ENCODE assay signal across 21 cellular contexts in genomic region chr11:60264644-60265043, GRCh38. TPM values are rescaled to one million over a fixed set of nuclear protein-coding genes. Genes with fewer than 3 reads are reported as not detected.
DNase-seq lines count a peak whose midpoint lies in the region; ATAC-seq and TF ChIP-seq lines count a peak whose summit lies in the region.
"Had no signal": no experiment of that assay in that cellular context is flagged by ENCODE, and none has a peak within 500 bp of the region (broad histone marks: within the 10 kb centered on the region; RNA-seq: fewer than 3 reads in every experiment).

No MANE protein-coding gene starts in this region.

- peaks cover 6% of the 10 kb centered on the region for H3K9me3 ChIP-seq in OCI-LY3 (ENCODE audit: insufficient read depth, low read length)
- H3K9me3 ChIP-seq in CD8-positive, alpha-beta T cell (ENCODE audit: low read length) = no peaks in the 10 kb centered on the region
- H3K9me3 ChIP-seq: BE2C, Caco-2 had no signal

- CTCF ChIA-PET in CD8-positive, alpha-beta T cell (lab: Charles Lee) = interaction anchor here (0.8 to 4.1 kb wide), 3 partner anchors 10 to 429 kb away, joined by 3 to 20 read pairs (median 4); no protein-coding TSS in a partner anchor
- CTCF ChIA-PET in RWPE1 (lab: Yijun Ruan, JAX) = interaction anchor here (0.6 to 2.0 kb wide), 3 partner anchors 99 to 765 kb away, joined by 3 to 7 read pairs (median 4); no protein-coding TSS in a partner anchor

- H2AFZ ChIP-seq in OCI-LY3 (ENCODE audit: low read depth, low read length) = no peak overlapping the region

- peaks cover 13% of the 10 kb centered on the region; the same call in 1 of the 2 replicates for H3K27me3 ChIP-seq in OCI-LY3 (ENCODE audit: low read depth, low read length)
- no peaks in the 10 kb centered on the region for H3K27me3 ChIP-seq in CD8-positive, alpha-beta T cell (ENCODE audit: insufficient read depth, low read length)
- H3K27me3 ChIP-seq: BE2C, BLaER1 had no signal

- H3K4me1 ChIP-seq in OCI-LY3 (ENCODE audit: low read length) = peaks cover 26% of the 10 kb centered on the region
- H3K4me1 ChIP-seq in CD8-positive, alpha-beta T cell (ENCODE audit: insufficient read depth, low read length) = no peaks in the 10 kb centered on the region
- H3K4me1 ChIP-seq: BE2C, Caco-2 had no signal

- peaks cover 68% of the 10 kb centered on the region for H3K4me1 Mint-ChIP-seq in dendritic cell treated with granulocyte-macrophage colony-stimulating factor and Interleukin-4, amounts not matched to agents 40 ng/mL and 50 ng/mL, for 4 days (ENCODE audit: low read depth)
- H3K4me1 Mint-ChIP-seq in CD8-positive, alpha-beta T cell (ENCODE audit: low read depth) = no peaks in the 10 kb centered on the region
- H3K4me1 Mint-ChIP-seq: CD4-positive, alpha-beta memory T cell; CD4-positive, CD25-positive, alpha-beta regulatory T cell had no signal

- no peak overlapping the region for H3K4me3 Mint-ChIP-seq in dendritic cell treated with granulocyte-macrophage colony-stimulating factor and Interleukin-4, amounts not matched to agents 40 ng/mL and 50 ng/mL, for 4 days
- no peak overlapping the region for H3K4me3 Mint-ChIP-seq in CD8-positive, alpha-beta T cell
- H3K4me3 Mint-ChIP-seq: CD14-positive monocyte; CD4-positive, alpha-beta memory T cell; CD4-positive, CD25-positive, alpha-beta regulatory T cell had no signal

- no peaks in the 10 kb centered on the region for H3K27me3 Mint-ChIP-seq in dendritic cell treated with granulocyte-macrophage colony-stimulating factor and Interleukin-4, amounts not matched to agents 40 ng/mL and 50 ng/mL, for 4 days
- no peaks in the 10 kb centered on the region for H3K27me3 Mint-ChIP-seq in CD8-positive, alpha-beta T cell (ENCODE audit: low read depth)

- TF ChIP-seq CTCF in OCI-LY3 (IDR thresholded peaks at IDR 0.05; ENCODE audit: low read depth, low read length) (no peak), RWPE1 (conservative IDR thresholded peaks at IDR 0.05; ENCODE audit: low read depth) (no peak)
- TF ChIP-seq CTCF in CD8-positive, alpha-beta T cell (IDR thresholded peaks at IDR 0.05) = no peak

- no peaks in the 10 kb centered on the region for H4K20me1 ChIP-seq in OCI-LY3 (ENCODE audit: insufficient read depth, low read length)
- H4K20me1 ChIP-seq: BLaER1 had no signal

- H3K36me3 ChIP-seq in OCI-LY3 (replicated peaks; ENCODE audit: low read depth, low read length) = no peaks in the 10 kb centered on the region
- no peaks in the 10 kb centered on the region for H3K36me3 ChIP-seq in CD8-positive, alpha-beta T cell (ENCODE audit: insufficient read depth, low read length)
- H3K36me3 ChIP-seq: BE2C, BLaER1 had no signal

- H3K27ac Mint-ChIP-seq in dendritic cell treated with granulocyte-macrophage colony-stimulating factor and Interleukin-4, amounts not matched to agents 40 ng/mL and 50 ng/mL, for 4 days = peak overlapping the region; percentile 15
- no peak overlapping the region for H3K27ac Mint-ChIP-seq in CD8-positive, alpha-beta T cell
- H3K27ac Mint-ChIP-seq: CD4-positive, alpha-beta memory T cell; CD4-positive, CD25-positive, alpha-beta regulatory T cell had no signal

- no peak overlapping the region for H3K27ac ChIP-seq in OCI-LY3 (ENCODE audit: low read length)
- no peak overlapping the region for H3K27ac ChIP-seq in CD8-positive, alpha-beta T cell (ENCODE audit: low read depth, low read length)
- no peak overlapping the region for H3K27ac ChIP-seq in RWPE1
- H3K27ac ChIP-seq: BLaER1 had no signal

- H3K79me2 ChIP-seq in OCI-LY3 (ENCODE audit: low read length) = no peaks in the 10 kb centered on the region

- intact Hi-C loops in dendritic cell treated with granulocyte-macrophage colony-stimulating factor and Interleukin-4, amounts not matched to agents 40 ng/mL and 50 ng/mL, for 4 days (cut with micrococcal nuclease) = loop anchor here (1.0 to 10.0 kb wide), 4 partner anchors 50 to 354 kb away; no protein-coding TSS in a partner anchor
- intact Hi-C loops in CD8-positive, alpha-beta T cell (cut with DNase I, micrococcal nuclease) = no loop called here

- POLR2A ChIA-PET in CD8-positive, alpha-beta T cell (lab: Charles Lee) = no interaction called here
- POLR2A ChIA-PET in RWPE1 (lab: Yijun Ruan, JAX; ENCODE audit: low non-redundant PET) = no interaction called here

- peak overlapping the region; percentile 10; the same call in 1 of the 2 replicates for H3K4me2 ChIP-seq in OCI-LY3 (ENCODE audit: low read length)
- H3K4me2 ChIP-seq: BLaER1 had no signal

- ATAC-seq in GM18498 (IDR thresholded peaks at IDR 0.05; ENCODE audit: unreplicated experiment) (peak; percentile 53), GM18511 (IDR thresholded peaks at IDR 0.05; ENCODE audit: unreplicated experiment) (no peak)
- no peak for ATAC-seq in CD8-positive, alpha-beta T cell

- H3K9ac ChIP-seq in OCI-LY3 (ENCODE audit: low read length) = no peak overlapping the region
- H3K9ac ChIP-seq: BLaER1 had no signal

- H3K4me3 ChIP-seq in OCI-LY3 (ENCODE audit: low read length) = no peak overlapping the region
- H3K4me3 ChIP-seq in CD8-positive, alpha-beta T cell (ENCODE audit: low read depth, low read length) = no peak overlapping the region
- H3K4me3 ChIP-seq: BLaER1 had no signal

- H3K9me3 Mint-ChIP-seq in dendritic cell treated with granulocyte-macrophage colony-stimulating factor and Interleukin-4, amounts not matched to agents 40 ng/mL and 50 ng/mL, for 4 days = peaks cover 25% of the 10 kb centered on the region
- peaks cover 9% of the 10 kb centered on the region for H3K9me3 Mint-ChIP-seq in CD8-positive, alpha-beta T cell

- DNase-seq in inferior parietal cortex (ENCODE audit: extremely low spot score) (peak; percentile 11), RWPE1 (ENCODE audit: low spot score) (no peak), NCI-H1105 treated with DMSO at 0.1 percent for 48 hours (lab: John Stamatoyannopoulos, UW) (no peak)
- DNase-seq in CD8-positive, alpha-beta T cell = no peak
- DNase-seq: 8988T; ACHN; BE2C; C1 segment of cervical spinal cord; Caco-2; Calu3; CD4-positive, alpha-beta memory T cell; CD4-positive, CD25-positive, alpha-beta regulatory T cell; DMS79 treated with DMSO at 0.1 percent for 48 hours; GF-D8 had no signal

- peaks cover 24% of the 10 kb centered on the region for H3K36me3 Mint-ChIP-seq in dendritic cell treated with granulocyte-macrophage colony-stimulating factor and Interleukin-4, amounts not matched to agents 40 ng/mL and 50 ng/mL, for 4 days (ENCODE audit: low read depth)
- H3K36me3 Mint-ChIP-seq in CD8-positive, alpha-beta T cell = no peaks in the 10 kb centered on the region
- H3K36me3 Mint-ChIP-seq: CD4-positive, alpha-beta memory T cell; CD4-positive, CD25-positive, alpha-beta regulatory T cell had no signal

RNA-seq across cellular contexts. Expression of gene MS4A4A, which starts 15.8 kb away (rescaled TPM):
- total RNA-seq in CD8-positive, alpha-beta T cell = not detected
- total RNA-seq: A673; Caco-2; Calu3; CD4-positive, CD25-positive, alpha-beta regulatory T cell had no signal

RNA-seq across cellular contexts. Expression of gene MS4A4E, which starts 21.7 kb away (rescaled TPM):
- not detected for total RNA-seq in CD8-positive, alpha-beta T cell
- total RNA-seq: A673; Caco-2; Calu3; CD4-positive, alpha-beta memory T cell had no signal
